In the genomic region with DNA sequence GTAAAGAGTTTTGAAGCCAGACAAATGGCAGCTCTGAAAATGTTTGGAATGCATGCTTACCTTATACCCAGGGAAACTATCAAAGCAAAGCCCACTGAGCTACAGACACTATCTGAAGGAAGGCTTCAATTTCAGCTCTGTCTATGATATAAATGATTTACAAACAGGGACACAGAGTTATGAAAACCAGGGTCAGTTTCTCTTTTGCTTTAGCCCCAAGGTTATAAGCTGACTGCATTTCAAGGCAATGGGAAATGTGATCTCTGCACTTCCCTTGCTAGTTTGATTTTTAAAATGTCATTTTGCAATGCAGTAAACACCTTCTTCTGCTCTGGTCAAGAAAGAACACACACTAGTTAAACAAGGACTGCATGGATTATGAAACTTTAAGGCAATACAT, we compare ENCODE assay signal across 12 cellular contexts.
DNase-seq lines count a peak whose midpoint lies in the region; ATAC-seq and TF ChIP-seq lines count a peak whose summit lies in the region.
"Had no signal": no experiment of that assay in that cellular context is flagged by ENCODE, and none has a peak within 500 bp of the region (broad histone marks: within the 10 kb centered on the region; RNA-seq: fewer than 3 reads in every experiment).

No MANE protein-coding gene starts in this region.

- H3K9me3 Mint-ChIP-seq in activated naive CD4-positive, alpha-beta T cell treated with anti-CD3 and anti-CD28 coated beads for 36 hours, result no peaks in the 10 kb centered on the region

- intact Hi-C loops in activated naive CD4-positive, alpha-beta T cell treated with anti-CD3 and anti-CD28 coated beads for 36 hours (cut with micrococcal nuclease), result loop anchor here (5.0 kb wide), 1 partner anchor 809 kb away; no protein-coding TSS in a partner anchor
- intact Hi-C loops in spleen (cut with DNase I; ENCODE audit: low total_unique reads), result loop anchor here (10.0 kb wide), 1 partner anchor 223 kb away; no protein-coding TSS in a partner anchor
- intact Hi-C loops in body of pancreas (cut with DNase I), result no loop called here

- H3K4me1 Mint-ChIP-seq in activated naive CD4-positive, alpha-beta T cell treated with anti-CD3 and anti-CD28 coated beads for 36 hours (ENCODE audit: low read depth), result peaks cover 5% of the 10 kb centered on the region

- ATAC-seq in HG02981 (IDR thresholded peaks at IDR 0.05; ENCODE audit: unreplicated experiment), result peak; percentile 68
- ATAC-seq in body of pancreas, result no peak

- H3K27ac ChIP-seq in spleen (peak overlapping the region in 7 of 8 donors; percentile 39 to 73 (median 60)), body of pancreas (no peak overlapping the region)
- H3K27ac ChIP-seq: gastrocnemius medialis, parathyroid adenoma had no signal

- TF ChIP-seq POLR2A in spleen (IDR thresholded peaks at IDR 0.05), result no peak
- TF ChIP-seq POLR2A in body of pancreas (IDR thresholded peaks at IDR 0.05), result no peak

- no peaks in the 10 kb centered on the region for H3K9me3 ChIP-seq in spleen
- H3K9me3 ChIP-seq in body of pancreas, result no peaks in the 10 kb centered on the region
- H3K9me3 ChIP-seq: gastrocnemius medialis had no signal

- no peak overlapping the region for H3K4me3 ChIP-seq in spleen
- H3K4me3 ChIP-seq in body of pancreas, result no peak overlapping the region
- H3K4me3 ChIP-seq: gastrocnemius medialis had no signal

- H3K4me3 Mint-ChIP-seq in activated naive CD4-positive, alpha-beta T cell treated with anti-CD3 and anti-CD28 coated beads for 36 hours, result no peak overlapping the region

- TF ChIP-seq CTCF in spleen (IDR thresholded peaks at IDR 0.05 in 8 of 11, conservative IDR thresholded peaks at IDR 0.05 in 3 of 11), result no peak
- no peak for TF ChIP-seq CTCF in body of pancreas (IDR thresholded peaks at IDR 0.05)

- CTCF ChIA-PET in activated naive CD4-positive, alpha-beta T cell treated with anti-CD3 and anti-CD28 coated beads for 36 hours (lab: Charles Lee), result interaction anchor here (0.5 to 1.2 kb wide), 5 partner anchors 14 to 228 kb away, joined by 3 read pairs; no protein-coding TSS in a partner anchor

- H3K4me1 ChIP-seq in spleen, result peaks cover 0 to 49% (median 10%) of the 10 kb centered on the region in 6 donors
- no peaks in the 10 kb centered on the region for H3K4me1 ChIP-seq in body of pancreas
- H3K4me1 ChIP-seq: parathyroid adenoma had no signal

- no peaks in the 10 kb centered on the region for H3K27me3 Mint-ChIP-seq in activated naive CD4-positive, alpha-beta T cell treated with anti-CD3 and anti-CD28 coated beads for 36 hours (ENCODE audit: low read depth)

- H3K27me3 ChIP-seq in spleen (replicated peaks in 1 of 7) (no peaks in the 10 kb centered on the region), body of pancreas (no peaks in the 10 kb centered on the region)
- H3K27me3 ChIP-seq: gastrocnemius medialis had no signal

- peaks cover 3 to 85% (median 48%) of the 10 kb centered on the region in 6 donors for H3K36me3 ChIP-seq in spleen
- no peaks in the 10 kb centered on the region for H3K36me3 ChIP-seq in body of pancreas (replicated peaks in 1 of 2; ENCODE audit: insufficient read depth in 1 of 2, low read depth in 2 of 2)
- H3K36me3 ChIP-seq: gastrocnemius medialis had no signal

- peak overlapping the region; percentile 50 for H3K27ac Mint-ChIP-seq in activated naive CD4-positive, alpha-beta T cell treated with anti-CD3 and anti-CD28 coated beads for 36 hours

- peaks cover 31% of the 10 kb centered on the region for H3K36me3 Mint-ChIP-seq in activated naive CD4-positive, alpha-beta T cell treated with anti-CD3 and anti-CD28 coated beads for 36 hours (ENCODE audit: low read depth)

- no peak for DNase-seq in activated naive CD4-positive, alpha-beta T cell treated with anti-CD3 and anti-CD28 coated beads for 36 hours
- DNase-seq in activated naive CD4-positive, alpha-beta T cell treated with Interleukin-2 at 50 U/mL for 16 hours, result no peak
- DNase-seq in astrocyte of the hippocampus (ENCODE audit: low read depth, low spot score) (peak; percentile 20), spleen (no peak), hepatic stellate cell (ENCODE audit: low spot score) (no peak), SW480 (ENCODE audit: low spot score) (no peak), body of pancreas (no peak)
- DNase-seq: activated T-cell treated with anti-CD3 and anti-CD28 coated beads, Interleukin-2, amount 50 U/mL, for 48 hours; gastrocnemius medialis; NCI-H1092 treated with DMSO at 0.1 percent for 48 hours had no signal

Comparison
In these comparisons a context has a peak if more than half of its experiments do, and no peak if none do; other contexts are left out.
1. H3K27ac ChIP-seq: peak in spleen (7 of 8); none in body of pancreas (0 of 4).